ENCODE assay signal across 13 cellular contexts in the genomic region with DNA sequence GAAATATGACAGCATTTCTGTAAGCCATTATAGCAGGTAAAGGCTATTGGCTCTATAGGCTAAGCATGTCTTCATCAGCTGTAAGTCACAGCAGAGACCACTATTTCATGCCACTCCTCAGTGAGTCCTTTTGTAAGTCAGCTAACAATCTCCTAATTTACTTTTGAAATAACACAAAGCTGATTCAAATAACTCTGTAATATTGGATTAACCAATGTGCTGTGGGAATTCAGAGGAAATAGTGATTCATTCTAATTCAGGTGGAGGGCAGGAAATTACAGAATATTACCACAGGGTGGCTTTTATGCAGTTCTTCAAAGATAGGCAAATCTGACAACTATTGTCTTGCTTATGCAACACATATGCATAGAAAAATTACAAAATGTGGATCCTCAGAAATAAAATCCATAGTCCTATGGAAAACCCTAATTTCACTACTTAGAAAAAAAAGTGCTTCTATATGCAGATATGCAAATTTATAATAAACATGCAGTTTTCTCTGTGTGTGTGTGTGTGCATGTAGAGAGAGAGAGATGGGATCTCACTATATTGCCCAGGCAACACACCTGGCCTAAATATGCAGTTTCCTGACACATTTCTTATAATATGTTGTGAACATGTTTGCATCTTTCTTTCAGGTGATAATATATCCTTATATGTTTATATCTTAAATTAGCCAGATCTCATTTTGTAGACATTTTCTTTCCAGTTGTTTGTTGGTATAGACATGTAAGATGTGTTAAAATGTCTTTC. TPM values are rescaled to one million over a fixed set of nuclear protein-coding genes. Genes with fewer than 3 reads are reported as not detected.
DNase-seq lines count a peak whose midpoint lies in the region; ATAC-seq and TF ChIP-seq lines count a peak whose summit lies in the region.
"Had no signal": no experiment of that assay in that cellular context is flagged by ENCODE, and none has a peak within 500 bp of the region (broad histone marks: within the 10 kb centered on the region; RNA-seq: fewer than 3 reads in every experiment).

No MANE protein-coding gene starts in this region.

- H3K4me2 ChIP-seq in GM23248 (ENCODE audit: unreplicated experiment): no peak overlapping the region

- DNase-seq in A673 (ENCODE audit: low spot score): peak; percentile 74
- peak; percentile 24 for DNase-seq in GM23248
- DNase-seq in RWPE1 (ENCODE audit: low spot score): peak; percentile 36
- DNase-seq in fibroblast of pulmonary artery (ENCODE audit: low read depth): peak; percentile 65
- no peak for DNase-seq in lower lobe of right lung
- DNase-seq in WERI-Rb-1: no peak
- DNase-seq in cerebellar nuclear complex (lab: John Stamatoyannopoulos, UW): no peak
- DNase-seq: activated naive CD4-positive, alpha-beta T cell treated with anti-CD3 and anti-CD28 coated beads, Interleukin-2, amount 10 ng/mL, durations not matched to agents 7 days and 5 days; Caco-2; natural killer cell; stimulated activated naive CD4-positive, alpha-beta T cell treated with Interleukin-2 at 50 U/mL for 16 hours had no signal

- no TSS peak for BruUV-seq in A673 (replicated peaks; lab: Mats Ljungman, UMichigan)

- H3K79me2 ChIP-seq in GM23248 (ENCODE audit: insufficient read depth): no peaks in the 10 kb centered on the region

- H3K4me3 ChIP-seq in A673 (ENCODE audit: low read depth, low read length, poor library complexity, severe bottlenecking) (no peak overlapping the region), GM23248 (no peak overlapping the region), fibroblast of pulmonary artery (replicated peaks; ENCODE audit: low read depth, low read length) (no peak overlapping the region), lower lobe of right lung (no peak overlapping the region), WERI-Rb-1 (ENCODE audit: low read depth, low read length) (no peak overlapping the region)

- H3K9me2 ChIP-seq in GM23248 (ENCODE audit: insufficient read depth): no peaks in the 10 kb centered on the region

- H3F3A ChIP-seq in GM23248 (ENCODE audit: insufficient read depth): no peaks in the 10 kb centered on the region

- H3K9me3 ChIP-seq in A673 (ENCODE audit: low read depth, low read length, poor library complexity, severe bottlenecking) (no peaks in the 10 kb centered on the region), GM23248 (ENCODE audit: low read depth) (no peaks in the 10 kb centered on the region), lower lobe of right lung (no peaks in the 10 kb centered on the region), WERI-Rb-1 (ENCODE audit: severe bottlenecking) (no peaks in the 10 kb centered on the region)
- H3K9me3 ChIP-seq: Caco-2 had no signal

- H3K4me1 ChIP-seq in A673 (ENCODE audit: insufficient read depth, low read length, poor library complexity, severe bottlenecking) (peaks cover 7% of the 10 kb centered on the region), GM23248 (ENCODE audit: insufficient read depth) (no peaks in the 10 kb centered on the region), lower lobe of right lung (no peaks in the 10 kb centered on the region)

- intact Hi-C loops in A673 (cut with micrococcal nuclease; ENCODE audit: unreplicated experiment): no loop called here
- intact Hi-C loops in lower lobe of right lung (cut with DNase I): no loop called here

- H4K20me1 ChIP-seq in GM23248 (ENCODE audit: insufficient read depth): no peaks in the 10 kb centered on the region

- H3K36me3 ChIP-seq in A673 (ENCODE audit: insufficient read depth, low read length, poor library complexity, severe bottlenecking): no peaks in the 10 kb centered on the region
- H3K36me3 ChIP-seq in GM23248 (ENCODE audit: low read depth): no peaks in the 10 kb centered on the region
- H3K36me3 ChIP-seq in lower lobe of right lung: no peaks in the 10 kb centered on the region
- H3K36me3 ChIP-seq in WERI-Rb-1: no peaks in the 10 kb centered on the region

- H2AFZ ChIP-seq in GM23248: no peak overlapping the region

- H3K27me3 ChIP-seq in A673 (replicated peaks; ENCODE audit: insufficient read depth, low read depth, low read length, poor library complexity): no peaks in the 10 kb centered on the region
- 0 out of 2 replicates have a peak, but pooled peaks cover 4% of the 10 kb centered on the region for H3K27me3 ChIP-seq in GM23248 (replicated peaks; ENCODE audit: insufficient read depth)
- no peaks in the 10 kb centered on the region for H3K27me3 ChIP-seq in lower lobe of right lung (ENCODE audit: low read depth)
- H3K27me3 ChIP-seq in WERI-Rb-1 (ENCODE audit: insufficient read depth, low read depth, severe bottlenecking): no peaks in the 10 kb centered on the region

- in situ Hi-C loops in GM23248 (cut with MboI): no loop called here

- CTCF ChIA-PET in A673 (lab: Charles Lee): interaction anchor here (1.0 kb wide), 1 partner anchor 22 kb away, joined by 3 read pairs; no protein-coding TSS in a partner anchor
- CTCF ChIA-PET in RWPE1 (lab: Yijun Ruan, JAX): interaction anchor here (0.7 kb wide), 1 partner anchor 36 kb away, joined by 7 read pairs; no protein-coding TSS in a partner anchor

- no peak for ATAC-seq in HG02885 (IDR thresholded peaks at IDR 0.05; ENCODE audit: poor library complexity, unreplicated experiment)
- ATAC-seq in lower lobe of right lung: no peak

- H3K27ac ChIP-seq in A673 (ENCODE audit: low read depth, low read length, poor library complexity, severe bottlenecking): no peak overlapping the region
- no peak overlapping the region for H3K27ac ChIP-seq in GM23248
- no peak overlapping the region for H3K27ac ChIP-seq in RWPE1
- no peak overlapping the region for H3K27ac ChIP-seq in lower lobe of right lung
- H3K27ac ChIP-seq in WERI-Rb-1: no peak overlapping the region

- H3K9ac ChIP-seq in GM23248: no peak overlapping the region

- POLR2A ChIA-PET in A673 (lab: Charles Lee; ENCODE audit: low non-redundant PET): no interaction called here
- POLR2A ChIA-PET in RWPE1 (lab: Yijun Ruan, JAX; ENCODE audit: low non-redundant PET): no interaction called here

- 0 out of 2 replicates have a peak, but pooled peaks have one; percentile 31 for TF ChIP-seq CTCF in A673 (conservative IDR thresholded peaks at IDR 0.05; ENCODE audit: low read depth, low read length)
- no peak for TF ChIP-seq CTCF in RWPE1 (conservative IDR thresholded peaks at IDR 0.05; ENCODE audit: low read depth)
- TF ChIP-seq CTCF in fibroblast of pulmonary artery (IDR thresholded peaks at IDR 0.05; ENCODE audit: low read length, missing control alignments): peak; percentile 23
- no peak for TF ChIP-seq CTCF in lower lobe of right lung (IDR thresholded peaks at IDR 0.05)
- TF ChIP-seq CTCF in WERI-Rb-1 (IDR thresholded peaks at IDR 0.05; ENCODE audit: low read depth, low read length): no peak

RNA-seq across cellular contexts. Expression of a gene that starts 4.8 kb away (rescaled TPM):
- total RNA-seq in A673 (2021) (not detected in 2 replicates), lower lobe of right lung (not detected)
- total RNA-seq in GM23248 (2014; rRNA removed; shearing (Covaris generic)): not detected in 2 replicates
- not detected in 2 replicates for polyA plus RNA-seq in GM23248 (2016; fragmentation: Nextera tagmentation; extraction: Ambion mirVana)
- total RNA-seq: Caco-2, natural killer cell, RPMI7951 had no signal

RNA-seq across cellular contexts. Expression of a gene that starts 31.1 kb away (rescaled TPM):
- total RNA-seq in A673 (2021): 8.7 and 14.7 TPM in 2 replicates
- total RNA-seq in GM23248 (2014; rRNA removed; shearing (Covaris generic)): 32.4 and 62.8 TPM in 2 replicates
- 101 and 102 TPM in 2 replicates for polyA plus RNA-seq in GM23248 (2016; fragmentation: Nextera tagmentation; extraction: Ambion mirVana)
- 38.6 TPM for total RNA-seq in lower lobe of right lung

Comparison
In these comparisons a context has a peak if more than half of its experiments do, and no peak if none do; other contexts are left out.
1. DNase-seq: peak in A673 (single experiment), GM23248 (single experiment), RWPE1 (single experiment) and fibroblast of pulmonary artery (single experiment); none in lower lobe of right lung (single experiment), WERI-Rb-1 (single experiment) and cerebellar nuclear complex (0 of 2).
2. CTCF ChIP-seq: peak in A673 (single experiment) and fibroblast of pulmonary artery (single experiment); none in RWPE1 (single experiment), lower lobe of right lung (single experiment) and WERI-Rb-1 (single experiment).